ENCODE assay signal across 1 cellular context in genomic region chrX:48802813-48803261, GRCh38.
TF ChIP-seq lines count a peak whose summit lies in the region.

No MANE protein-coding gene starts in this region.

TF ChIP-seq in GM12878, 131 proteins besides CTCF, POLR2A, EP300 and RAD21:
- TF ChIP-seq WRNIP1 (IDR thresholded peaks at IDR 0.05; ENCODE audit: borderline replicate concordance, low read depth, low read length) (no peak), REST (IDR thresholded peaks at IDR 0.05; ENCODE audit: low read depth, low read length) (peak; percentile 56; the same call in 1 of the 2 replicates), ATF2 (IDR thresholded peaks at IDR 0.05; ENCODE audit: low read length) (no peak)
TF ChIP-seq in GM12878: peak in this region for 1.
